ENCODE assay signal across 9 cellular contexts in the genomic region with DNA sequence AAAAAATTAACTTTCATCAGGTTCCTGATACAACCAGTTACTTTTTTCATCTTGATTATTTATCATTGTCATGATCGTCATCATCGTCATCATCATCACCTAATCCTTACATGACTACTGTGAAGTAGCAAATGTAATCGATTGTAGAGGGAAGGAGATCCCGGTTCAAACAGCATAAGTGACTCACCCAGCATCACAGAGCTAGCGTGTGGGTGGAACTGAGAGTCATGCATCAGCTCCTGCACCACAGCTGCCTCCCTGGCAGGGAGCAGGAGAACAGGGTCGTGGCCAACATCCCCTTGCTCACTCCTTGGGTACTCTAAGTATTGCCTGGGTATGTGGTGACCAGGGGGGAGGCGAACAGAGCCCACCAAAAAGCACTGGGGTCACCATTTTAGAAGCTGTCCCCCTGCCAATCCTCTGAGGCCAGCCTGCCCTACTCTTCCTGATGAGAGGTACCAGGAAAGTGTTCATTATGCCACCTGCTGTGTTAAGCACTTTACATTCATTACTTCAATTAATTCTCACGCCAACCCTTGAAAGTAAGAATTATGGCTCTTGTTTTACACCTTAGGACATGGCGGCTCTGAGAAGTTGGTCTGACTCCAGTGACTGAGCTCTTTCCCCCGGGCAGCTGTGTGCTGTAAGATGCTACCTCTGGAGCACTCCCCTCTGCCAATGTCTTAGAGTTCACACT.
DNase-seq lines count a peak whose midpoint lies in the region; ATAC-seq and TF ChIP-seq lines count a peak whose summit lies in the region.
"Had no signal": no experiment of that assay in that cellular context is flagged by ENCODE, and none has a peak within 500 bp of the region (broad histone marks: within the 10 kb centered on the region; RNA-seq: fewer than 3 reads in every experiment).

No MANE protein-coding gene starts in this region.

- H3K4me1 ChIP-seq in lung (ENCODE audit: control insufficient read depth in 2 of 2, insufficient read depth in 2 of 2, low read length in 2 of 2), result peaks cover 0 to 2% of the 10 kb centered on the region in 2 donors

- no peak for TF ChIP-seq CTCF in lung (IDR thresholded peaks at IDR 0.05; ENCODE audit: control extremely low read depth, extremely low read depth)

- peak; percentile 51 for ATAC-seq in HG03520 (IDR thresholded peaks at IDR 0.05; ENCODE audit: unreplicated experiment)
- ATAC-seq in lung (ENCODE audit: insufficient read depth, low FRiP score), result peak; percentile 41
- ATAC-seq: A549 had no signal

- no peaks in the 10 kb centered on the region for H3K36me3 ChIP-seq in lung (ENCODE audit: control insufficient read depth in 2 of 2, insufficient read depth in 2 of 2, low read length in 2 of 2)

- no peak overlapping the region for H3K4me3 ChIP-seq in lung
- H3K4me3 ChIP-seq: A549 had no signal

- no peak overlapping the region for H3K27ac ChIP-seq in lung (ENCODE audit: low read depth in 1 of 2, low read length in 1 of 2)
- H3K27ac ChIP-seq: A549 had no signal

- H3K27me3 ChIP-seq in lung (ENCODE audit: control insufficient read depth, insufficient read depth), result no peaks in the 10 kb centered on the region

- peak; percentile 9 to 58 (median 58) for DNase-seq in NCI-H1417 (lab: John Stamatoyannopoulos, UW)
- no peak for DNase-seq in NCI-H1417 treated with DMSO at 0.1 percent for 48 hours (lab: John Stamatoyannopoulos, UW)
- peak; percentile 57 for DNase-seq in activated T-cell treated with anti-CD3 and anti-CD28 coated beads for 4 hours
- DNase-seq in lung (ENCODE audit: low spot score), result no peak
- no peak for DNase-seq in NOMO-1 (lab: John Stamatoyannopoulos, UW; ENCODE audit: unreplicated experiment in 2 of 2)
- DNase-seq in pons (ENCODE audit: low spot score), result no peak
- DNase-seq in iPS-NIHi11 (ENCODE audit: low spot score), result no peak

- H3K9me3 ChIP-seq in lung (ENCODE audit: control insufficient read depth in 2 of 2, insufficient read depth in 1 of 2, low read length in 1 of 2), result peaks cover 0 to under 1% of the 10 kb centered on the region in 2 donors

- 79 to 87% methylated on average over 10 of the region's 10 CpGs for WGBS in lung, 2 donors

Comparison
In these comparisons a context has a peak if more than half of its experiments do, and no peak if none do; other contexts are left out.
1. DNase-seq: peak in NCI-H1417 (3 of 3) and activated T-cell treated with anti-CD3 and anti-CD28 coated beads for 4 hours (single experiment); none in NCI-H1417 treated with DMSO at 0.1 percent for 48 hours (single experiment), lung (single experiment), NOMO-1 (0 of 2), pons (single experiment) and iPS-NIHi11 (single experiment).